ENCODE assay signal across 29 cellular contexts in genomic region chr16:85940214-85940613, GRCh38. TPM values are rescaled to one million over a fixed set of nuclear protein-coding genes. Genes with fewer than 3 reads are reported as not detected.
A peak's percentile ranks its signal among the peaks of the same experiment; 100 is the strongest.
DNase-seq lines count a peak whose midpoint lies in the region; ATAC-seq and FAIRE-seq lines count a peak whose summit lies in the region.
"Had no signal": no experiment of that assay in that cellular context is flagged by ENCODE, and none has a peak within 500 bp of the region (broad histone marks: within the 10 kb centered on the region; RNA-seq: fewer than 3 reads in every experiment).

No MANE protein-coding gene starts in this region.

- H3K4me3 ChIP-seq in small intestine (ENCODE audit: low read depth in 1 of 2, low read length in 2 of 2) = no peak overlapping the region
- H3K4me3 ChIP-seq: K562 had no signal

- peak; percentile 19 for DNase-seq in NCI-H2029 (lab: John Stamatoyannopoulos, UW)
- no peak for DNase-seq in NCI-H2029 treated with DMSO at 0.1 percent for 48 hours (lab: John Stamatoyannopoulos, UW)
- peak; percentile 66 for DNase-seq in RCC 7860 (ENCODE audit: low spot score)
- DNase-seq in kidney tubule cell (ENCODE audit: low spot score) = peak; percentile 99
- DNase-seq in small intestine = peak; percentile 53
- DNase-seq in UCSD-AML1 (lab: John Stamatoyannopoulos, UW; ENCODE audit: unreplicated experiment) = no peak
- no peak for DNase-seq in AG20443 (ENCODE audit: low spot score)
- DNase-seq: activated CD4-positive, CD25-positive, alpha-beta regulatory T cell treated with anti-CD3 and anti-CD28 coated beads, Interleukin-2, amount 50 U/mL, for 72 hours; activated CD8-positive, alpha-beta memory T cell treated with anti-CD3 and anti-CD28 coated beads for 24 hours; activated naive CD4-positive, alpha-beta T cell treated with anti-CD3 and anti-CD28 coated beads, Interleukin-2, amount 10 ng/mL, durations not matched to agents 7 days and 5 days; activated T-cell treated with anti-CD3 and anti-CD28 coated beads, Interleukin-2, amount 50 U/mL, for 4 hours; cerebellar nuclear complex; effector CD4-positive, alpha-beta T cell; erythroblast; foreskin fibroblast; H9; immature natural killer cell; mammary epithelial cell; NCI-H146; NCI-H2171; NCI-H526 treated with DMSO at 0.1 percent for 48 hours; nucleus accumbens; SK-N-SH; stimulated activated CD4-positive, alpha-beta T cell treated with anti-CD3 and anti-CD28 coated beads, Interleukin-4, amount 100 ng/mL, for 24 hours; T1000 had no signal

- H3K4me1 ChIP-seq in small intestine (ENCODE audit: control insufficient read depth in 2 of 2, insufficient read depth in 1 of 2, low read depth in 1 of 2, low read length in 1 of 2) = peaks cover 2 to 3% of the 10 kb centered on the region in 2 donors

- no peak for ATAC-seq in GM21529 (IDR thresholded peaks at IDR 0.05; ENCODE audit: unreplicated experiment)
- ATAC-seq: activated T-cell treated with anti-CD3 and anti-CD28 coated beads, Interleukin-2, amount 50 U/mL, for 4 hours; K562 had no signal

- no peaks in the 10 kb centered on the region for H3K27me3 ChIP-seq in small intestine (ENCODE audit: control insufficient read depth in 2 of 2, insufficient read depth in 2 of 2, low read length in 2 of 2)

- H3K9me3 ChIP-seq in small intestine (ENCODE audit: control insufficient read depth, low read depth) = no peaks in the 10 kb centered on the region
- H3K9me3 ChIP-seq: SK-N-SH had no signal

- WGBS in small intestine, 3 donors = 25 to 61% (median 47%) methylated on average over 5 of the region's 5 CpGs

- no peak overlapping the region for H3K27ac ChIP-seq in small intestine (ENCODE audit: low read depth in 1 of 2, low read length in 1 of 2)
- H3K27ac ChIP-seq: 22Rv1 had no signal

- FAIRE-seq in RCC 7860 (lab: Jason Lieb, UNC) (no peak), small intestine (lab: Jason Lieb, UNC) (no peak)
- FAIRE-seq: K562 had no signal

- no peaks in the 10 kb centered on the region for H3K36me3 ChIP-seq in small intestine (ENCODE audit: control insufficient read depth in 2 of 2, insufficient read depth in 2 of 2, low read length in 2 of 2)

RNA-seq across cellular contexts. Expression of gene IRF8, which starts 41.3 kb away (rescaled TPM):
- polyA plus RNA-seq in small intestine = 10 to 100 TPM; 28.0 to 52.1 (median 40.1) TPM
- polyA plus RNA-seq: BJ, mammary epithelial cell, SK-N-SH had no signal

Comparison
In these comparisons a context has a peak if more than half of its experiments do, and no peak if none do; other contexts are left out.
1. DNase-seq: peak in NCI-H2029 (single experiment), RCC 7860 (single experiment), kidney tubule cell (single experiment) and small intestine (single experiment); none in NCI-H2029 treated with DMSO at 0.1 percent for 48 hours (single experiment), UCSD-AML1 (single experiment) and AG20443 (single experiment).